In genomic region chr14:101834387-101835165, GRCh38 we compare ENCODE assay signal across 9 cellular contexts.
DNase-seq lines count a peak whose midpoint lies in the region; ATAC-seq lines count a peak whose summit lies in the region.
"Had no signal": no experiment of that assay in that cellular context is flagged by ENCODE, and none has a peak within 500 bp of the region (broad histone marks: within the 10 kb centered on the region; RNA-seq: fewer than 3 reads in every experiment).

No MANE protein-coding gene starts in this region.

- peaks cover 75% of the 10 kb centered on the region for H3K4me1 Mint-ChIP-seq in activated naive CD8-positive, alpha-beta T cell treated with anti-CD3 and anti-CD28 coated beads for 36 hours
- peaks cover 88 to 98% of the 10 kb centered on the region in 2 donors for H3K4me1 Mint-ChIP-seq in immature natural killer cell

- no peak for ATAC-seq in activated CD4-positive, CD25-positive, alpha-beta regulatory T cell treated with anti-CD3 and anti-CD28 coated beads, Interleukin-2, amount 50 U/mL, for 24 hours
- ATAC-seq in HG03432 (IDR thresholded peaks at IDR 0.05; ENCODE audit: unreplicated experiment), result no peak

- H3K4me3 ChIP-seq in skeletal muscle tissue (ENCODE audit: low read length in 3 of 3), result peak overlapping the region in 1 of 3 donors; percentile 32

- H3K27ac ChIP-seq in skeletal muscle tissue (ENCODE audit: low read depth, low read length), result peak overlapping the region; percentile 73

- H3K36me3 ChIP-seq in skeletal muscle tissue (ENCODE audit: control insufficient read depth in 3 of 3, insufficient read depth in 3 of 3, low read length in 3 of 3), result no peaks in the 10 kb centered on the region

- H3K9me3 ChIP-seq in skeletal muscle tissue (ENCODE audit: control insufficient read depth in 3 of 3, low read length in 3 of 3), result no peaks in the 10 kb centered on the region

- peak overlapping the region; percentile 71 for H3K27ac Mint-ChIP-seq in activated naive CD8-positive, alpha-beta T cell treated with anti-CD3 and anti-CD28 coated beads for 36 hours
- H3K27ac Mint-ChIP-seq in immature natural killer cell, result peak overlapping the region; percentile 74 to 89 (median 86)

- peak overlapping the region in 1 of 3 donors; percentile 8 for H3K9ac ChIP-seq in skeletal muscle tissue (ENCODE audit: low read depth in 1 of 3, low read length in 3 of 3)

- no peaks in the 10 kb centered on the region for H3K9me3 Mint-ChIP-seq in activated naive CD8-positive, alpha-beta T cell treated with anti-CD3 and anti-CD28 coated beads for 36 hours
- no peaks in the 10 kb centered on the region for H3K9me3 Mint-ChIP-seq in immature natural killer cell
- H3K9me3 Mint-ChIP-seq: activated T-helper 1 cell treated with anti-CD3 and anti-CD28 coated beads, Interleukin-12 subunit alpha, Interleukin-12 subunit beta, Interleukin-2, Interleukin-4 antibody, amounts not matched to agents 30 ng/mL and 10 ng/mL and 1 ng/mL, durations not matched to agents 14 hours and 24 hours and 36 hours had no signal

- no peak overlapping the region for H3K4me3 Mint-ChIP-seq in activated naive CD8-positive, alpha-beta T cell treated with anti-CD3 and anti-CD28 coated beads for 36 hours
- peak overlapping the region in 1 of 5 donors; percentile 22 for H3K4me3 Mint-ChIP-seq in immature natural killer cell
- H3K4me3 Mint-ChIP-seq: activated T-helper 1 cell treated with anti-CD3 and anti-CD28 coated beads, Interleukin-12 subunit alpha, Interleukin-12 subunit beta, Interleukin-2, Interleukin-4 antibody, amounts not matched to agents 30 ng/mL and 10 ng/mL and 1 ng/mL, durations not matched to agents 14 hours and 24 hours and 36 hours had no signal

- H3K4me1 ChIP-seq in skeletal muscle tissue (ENCODE audit: control insufficient read depth in 3 of 3, insufficient read depth in 3 of 3, low read length in 3 of 3), result peaks cover 41 to 66% (median 50%) of the 10 kb centered on the region in 3 donors

- no peaks in the 10 kb centered on the region for H3K27me3 ChIP-seq in skeletal muscle tissue (ENCODE audit: control insufficient read depth in 3 of 3, insufficient read depth in 3 of 3, low read length in 3 of 3)

- peaks cover 28% of the 10 kb centered on the region for H3K36me3 Mint-ChIP-seq in activated naive CD8-positive, alpha-beta T cell treated with anti-CD3 and anti-CD28 coated beads for 36 hours
- peaks cover 3 to 32% (median 18%) of the 10 kb centered on the region in 3 donors for H3K36me3 Mint-ChIP-seq in immature natural killer cell

- DNase-seq in EH (ENCODE audit: low read depth) (peak; percentile 45), immature natural killer cell (no peak), GF-D8 (lab: John Stamatoyannopoulos, UW) (no peak)
- no peak for DNase-seq in activated naive CD8-positive, alpha-beta T cell treated with anti-CD3 and anti-CD28 coated beads for 36 hours
- DNase-seq: effector CD8-positive, alpha-beta T cell had no signal

- H3K27me3 Mint-ChIP-seq in activated naive CD8-positive, alpha-beta T cell treated with anti-CD3 and anti-CD28 coated beads for 36 hours, result no peaks in the 10 kb centered on the region
- H3K27me3 Mint-ChIP-seq in immature natural killer cell (ENCODE audit: low read depth in 3 of 3), result peaks cover 4 to 23% (median 16%) of the 10 kb centered on the region in 3 donors
